8 cellular contexts compared by ENCODE assay signal in the genomic region with DNA sequence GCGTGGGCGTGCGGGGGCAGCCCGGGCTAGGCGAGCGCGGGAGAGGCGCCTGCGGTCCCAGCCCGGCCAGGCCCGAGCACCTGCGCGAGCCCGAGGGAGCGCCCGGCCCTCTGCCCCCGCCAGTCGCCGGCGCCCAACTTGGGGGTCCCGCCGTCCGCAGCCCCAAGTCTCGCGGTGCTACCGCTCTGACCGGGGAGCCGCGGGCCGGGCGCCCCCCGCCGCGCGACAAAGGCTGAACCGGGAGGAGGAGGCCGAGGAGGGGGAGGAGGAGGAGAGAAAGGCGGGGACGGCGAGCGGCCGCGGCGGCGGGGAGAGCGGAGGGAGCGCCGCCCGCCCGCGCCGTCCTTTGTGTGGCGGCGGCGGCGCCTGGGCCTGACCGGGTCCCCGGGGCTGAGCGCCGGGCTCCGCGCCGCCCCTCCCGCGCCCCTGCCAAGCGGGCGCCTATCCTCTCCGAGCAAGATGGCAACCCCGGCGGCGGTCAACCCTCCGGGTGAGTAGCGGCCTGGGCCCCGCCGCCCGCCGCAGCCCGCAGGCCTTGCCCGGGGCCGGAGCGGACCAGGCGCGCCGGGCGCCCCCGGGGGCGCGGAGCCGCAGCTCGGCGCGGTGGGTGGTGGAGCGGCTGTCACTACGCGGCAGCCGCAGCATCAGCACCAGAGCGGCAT. TPM values are rescaled to one million over a fixed set of nuclear protein-coding genes. Genes with fewer than 3 reads are reported as not detected.
A peak's percentile ranks its signal among the peaks of the same experiment; 100 is the strongest.
DNase-seq lines count a peak whose midpoint lies in the region; ATAC-seq and TF ChIP-seq lines count a peak whose summit lies in the region.

TSS of gene ARNT2 (plus strand) at position 326 of the 662 bp plus-strand sequence. CDS start at position 460, 134 bp downstream.

- peaks cover 5 to 6% of the 10 kb centered on the region in 2 experiments for H3K4me1 ChIP-seq in trophoblast cell (ENCODE audit: control insufficient read depth in 1 of 2, insufficient read depth in 2 of 2, low read length in 2 of 2)

- H2AK5ac ChIP-seq in trophoblast cell (ENCODE audit: low read length), result no peak within 1 kb of the TSS

- H3K4me1 Mint-ChIP-seq in activated naive CD4-positive, alpha-beta T cell treated with anti-CD3 and anti-CD28 coated beads for 36 hours (ENCODE audit: low read depth), result peaks cover 4% of the 10 kb centered on the region
- H3K4me1 Mint-ChIP-seq in glutamatergic neuron (ENCODE audit: low read depth, unreplicated experiment), result peaks cover 33% of the 10 kb centered on the region

- H2BK120ac ChIP-seq in trophoblast cell (ENCODE audit: insufficient read depth, low read length, poor library complexity), result no peak within 1 kb of the TSS

- H4K91ac ChIP-seq in trophoblast cell (ENCODE audit: low read depth, low read length), result no peak within 1 kb of the TSS

- intact Hi-C loops in activated naive CD4-positive, alpha-beta T cell treated with anti-CD3 and anti-CD28 coated beads for 36 hours (cut with micrococcal nuclease), result no loop called here

- no peak within 1 kb of the TSS for H3K4ac ChIP-seq in trophoblast cell (ENCODE audit: low read depth, low read length)

- no peaks in the 10 kb centered on the region for H3K9me3 Mint-ChIP-seq in activated naive CD4-positive, alpha-beta T cell treated with anti-CD3 and anti-CD28 coated beads for 36 hours
- H3K9me3 Mint-ChIP-seq in glutamatergic neuron (ENCODE audit: unreplicated experiment), result peaks cover 2% of the 10 kb centered on the region

- H3K4me2 ChIP-seq in trophoblast cell (ENCODE audit: low read length), result peak within 1 kb of the TSS; percentile 93

- peak within 1 kb of the TSS; percentile 40 for H4K8ac ChIP-seq in trophoblast cell (ENCODE audit: low read depth, low read length)

- no peak within 1 kb of the TSS for H2BK5ac ChIP-seq in trophoblast cell (ENCODE audit: low read depth, low read length, poor library complexity)

- TF ChIP-seq CTCF in WERI-Rb-1 (IDR thresholded peaks at IDR 0.05; ENCODE audit: low read depth, low read length), result no peak
- no peak for TF ChIP-seq CTCF in glutamatergic neuron (IDR thresholded peaks at IDR 0.05; ENCODE audit: partially characterized antibody, unreplicated experiment)

- H3K4me3 Mint-ChIP-seq in activated naive CD4-positive, alpha-beta T cell treated with anti-CD3 and anti-CD28 coated beads for 36 hours, result peak within 1 kb of the TSS; percentile 32
- H3K4me3 Mint-ChIP-seq in glutamatergic neuron (ENCODE audit: unreplicated experiment), result peak within 1 kb of the TSS; percentile 89

- H3K79me2 ChIP-seq in trophoblast cell (ENCODE audit: control insufficient read depth, insufficient read depth, low read length, poor library complexity), result no peaks in the 10 kb centered on the region

- H3K36me3 Mint-ChIP-seq in activated naive CD4-positive, alpha-beta T cell treated with anti-CD3 and anti-CD28 coated beads for 36 hours (ENCODE audit: low read depth), result no peaks in the 10 kb centered on the region
- peaks cover 6% of the 10 kb centered on the region for H3K36me3 Mint-ChIP-seq in glutamatergic neuron (ENCODE audit: unreplicated experiment)

- DNase-seq in activated naive CD4-positive, alpha-beta T cell treated with anti-CD3 and anti-CD28 coated beads for 36 hours, result no peak
- DNase-seq in activated naive CD4-positive, alpha-beta T cell treated with Interleukin-2 at 50 U/mL for 16 hours, result no peak
- peak; percentile 71 for DNase-seq in WERI-Rb-1
- DNase-seq in glutamatergic neuron, result peak; percentile 74
- no peak for DNase-seq in trophoblast cell
- no peak for DNase-seq in stimulated activated CD4-positive, alpha-beta T cell treated with anti-CD3 and anti-CD28 coated beads, Interleukin-12 subunit alpha, Interleukin-12 subunit beta, amount 100 ng/mL, for 4 hours

- peak within 1 kb of the TSS; percentile 87 for H3K27ac ChIP-seq in WERI-Rb-1
- H3K27ac ChIP-seq in trophoblast cell (ENCODE audit: low read depth, low read length), result no peak within 1 kb of the TSS

- H3K27ac Mint-ChIP-seq in activated naive CD4-positive, alpha-beta T cell treated with anti-CD3 and anti-CD28 coated beads for 36 hours, result no peak within 1 kb of the TSS
- H3K27ac Mint-ChIP-seq in glutamatergic neuron (ENCODE audit: unreplicated experiment), result peak within 1 kb of the TSS; percentile 90

- CTCF ChIA-PET in activated naive CD4-positive, alpha-beta T cell treated with anti-CD3 and anti-CD28 coated beads for 36 hours (lab: Charles Lee), result no interaction called here

- peak within 1 kb of the TSS; percentile 23 for H4K12ac ChIP-seq in trophoblast cell (ENCODE audit: low read depth, low read length)

- peak within 1 kb of the TSS; percentile 63 for H3K4me3 ChIP-seq in WERI-Rb-1 (ENCODE audit: low read depth, low read length)
- H3K4me3 ChIP-seq in trophoblast cell (ENCODE audit: low read depth, low read length), result peak within 1 kb of the TSS; percentile 67

- H3K27me3 ChIP-seq in WERI-Rb-1 (ENCODE audit: insufficient read depth, low read depth, severe bottlenecking), result no peaks in the 10 kb centered on the region
- peaks cover 39% of the 10 kb centered on the region for H3K27me3 ChIP-seq in trophoblast cell (ENCODE audit: insufficient read depth, low read length)

- ATAC-seq in HG03520 (IDR thresholded peaks at IDR 0.05; ENCODE audit: unreplicated experiment), result no peak
- no peak for ATAC-seq in GM18873 (IDR thresholded peaks at IDR 0.05; ENCODE audit: low FRiP score, unreplicated experiment)

- H3K36me3 ChIP-seq in WERI-Rb-1 (no peaks in the 10 kb centered on the region), trophoblast cell (ENCODE audit: control insufficient read depth in 1 of 2, insufficient read depth in 2 of 2, low read length in 2 of 2) (no peaks in the 10 kb centered on the region)

- no peak within 1 kb of the TSS for H2BK12ac ChIP-seq in trophoblast cell (ENCODE audit: low read length)

- peak within 1 kb of the TSS; percentile 55 for H3K18ac ChIP-seq in trophoblast cell (ENCODE audit: low read length)

- no peak within 1 kb of the TSS for H3K23ac ChIP-seq in trophoblast cell (ENCODE audit: low read length)

- no peaks in the 10 kb centered on the region for H3K79me1 ChIP-seq in trophoblast cell (ENCODE audit: low read length)

- H3K9ac ChIP-seq in trophoblast cell (ENCODE audit: low read length), result peak within 1 kb of the TSS; percentile 47

- H2AFZ ChIP-seq in trophoblast cell (ENCODE audit: insufficient read depth, low read length, poor library complexity), result peak within 1 kb of the TSS; percentile 87

- H3K9me3 ChIP-seq in WERI-Rb-1 (ENCODE audit: severe bottlenecking), result no peaks in the 10 kb centered on the region
- no peaks in the 10 kb centered on the region for H3K9me3 ChIP-seq in trophoblast cell (ENCODE audit: insufficient read depth, low read depth, low read length)

- H3K14ac ChIP-seq in trophoblast cell (ENCODE audit: low read length), result peak within 1 kb of the TSS; percentile 42

- peaks cover 63% of the 10 kb centered on the region for H3K27me3 Mint-ChIP-seq in activated naive CD4-positive, alpha-beta T cell treated with anti-CD3 and anti-CD28 coated beads for 36 hours (ENCODE audit: low read depth)
- no peaks in the 10 kb centered on the region for H3K27me3 Mint-ChIP-seq in glutamatergic neuron (ENCODE audit: unreplicated experiment)

- WGBS in trophoblast cell (ENCODE audit: extremely low coverage, insufficient coverage, insufficient read length), result no CpG with 5 or more reads among the region's 97 CpGs

RNA-seq across cellular contexts. Expression of gene ARNT2, which starts in this region (rescaled TPM):
- under 1 TPM in 1 of 2 experiments, not detected in 1; 0.14 TPM for total RNA-seq in activated naive CD4-positive, alpha-beta T cell treated with anti-CD3 and anti-CD28 coated beads for 36 hours
- total RNA-seq in glutamatergic neuron (ENCODE audit: unreplicated experiment), result 35.7 TPM
- 0.57 and 0.67 TPM in 2 replicates for polyA plus RNA-seq in trophoblast cell (2013)

Comparison
In these comparisons a context has a peak if more than half of its experiments do, and no peak if none do; other contexts are left out.
1. RNA of gene ARNT2 (total RNA-seq): 35.7 TPM in glutamatergic neuron (single experiment); 0.14 TPM in activated naive CD4-positive, alpha-beta T cell treated with anti-CD3 and anti-CD28 coated beads for 36 hours; every median in the first group is over 10 times any median in the second.
2. DNase-seq: peak in WERI-Rb-1 (single experiment) and glutamatergic neuron (single experiment); none in activated naive CD4-positive, alpha-beta T cell treated with anti-CD3 and anti-CD28 coated beads for 36 hours (single experiment), activated naive CD4-positive, alpha-beta T cell treated with Interleukin-2 at 50 U/mL for 16 hours (single experiment), trophoblast cell (0 of 2) and stimulated activated CD4-positive, alpha-beta T cell treated with anti-CD3 and anti-CD28 coated beads, Interleukin-12 subunit alpha, Interleukin-12 subunit beta, amount 100 ng/mL, for 4 hours (single experiment).